In the genomic region with DNA sequence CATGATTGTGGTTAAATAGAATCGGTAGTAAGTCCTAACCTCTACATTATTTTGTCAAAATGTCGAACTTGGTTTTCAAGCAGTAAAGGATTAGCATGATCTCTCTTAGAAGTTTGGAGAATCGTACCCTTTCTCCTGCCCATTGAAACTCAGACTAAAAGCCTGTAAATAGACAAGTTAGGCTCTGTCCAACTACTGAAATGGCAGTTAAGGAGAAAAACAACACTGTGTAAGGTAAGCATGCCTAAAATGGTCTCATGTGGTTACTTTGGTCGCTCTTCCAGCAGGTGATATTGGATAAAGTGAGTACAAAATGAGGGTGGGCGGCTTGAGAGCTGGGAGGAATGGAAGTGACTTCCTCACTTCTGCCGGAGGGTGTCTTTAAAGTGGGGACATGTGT, we compare ENCODE assay signal across 15 cellular contexts.
"Had no signal": no experiment of that assay in that cellular context is flagged by ENCODE, and none has a peak within 500 bp of the region (broad histone marks: within the 10 kb centered on the region; RNA-seq: fewer than 3 reads in every experiment).

No MANE protein-coding gene starts in this region.

- H3K27me3 Mint-ChIP-seq: memory B cell; natural killer cell treated with Interleukin-12 subunit alpha and Interleukin-12 subunit beta and Interleukin-15 and Interleukin-18, amount 100 ng/mL, for 72 hours had no signal

- H3K4me3 Mint-ChIP-seq: dendritic cell treated with granulocyte-macrophage colony-stimulating factor and Interleukin-4, amounts not matched to agents 40 ng/mL and 50 ng/mL, for 4 days; immature natural killer cell; memory B cell; natural killer cell treated with Interleukin-12 subunit alpha and Interleukin-12 subunit beta and Interleukin-15 and Interleukin-18, amount 100 ng/mL, for 72 hours had no signal

- H3K27ac ChIP-seq: esophagus squamous epithelium, left lung, lower lobe of right lung, neutrophil, right atrium auricular region had no signal

- H3K27me3 ChIP-seq: esophagus squamous epithelium, right atrium auricular region had no signal

- H3K27ac Mint-ChIP-seq: dendritic cell treated with granulocyte-macrophage colony-stimulating factor and Interleukin-4, amounts not matched to agents 40 ng/mL and 50 ng/mL, for 4 days; immature natural killer cell; memory B cell; natural killer cell treated with Interleukin-12 subunit alpha and Interleukin-12 subunit beta and Interleukin-15 and Interleukin-18, amount 100 ng/mL, for 72 hours had no signal

- H3K4me1 Mint-ChIP-seq: immature natural killer cell, memory B cell had no signal

- DNase-seq: esophagus squamous epithelium; immature natural killer cell; left lung; lower lobe of right lung; midbrain; posterior cingulate gyrus; small intestine; stimulated activated CD4-positive, alpha-beta T cell treated with anti-CD3 and anti-CD28 coated beads, Interleukin-12 subunit alpha, Interleukin-12 subunit beta, amount 100 ng/mL, for 4 hours; stimulated activated naive CD4-positive, alpha-beta T cell treated with Interleukin-2 at 50 U/mL for 16 hours; trophoblast cell had no signal

- H3K9me3 ChIP-seq: esophagus squamous epithelium, left lung, lower lobe of right lung, neutrophil, right atrium auricular region had no signal

- ATAC-seq: left lung; lower lobe of right lung; natural killer cell treated with Interleukin-12 subunit alpha and Interleukin-12 subunit beta and Interleukin-15 and Interleukin-18, amount 100 ng/mL, for 72 hours had no signal

- H3K4me3 ChIP-seq: esophagus squamous epithelium, left lung, lower lobe of right lung, right atrium auricular region had no signal

- H3K4me1 ChIP-seq: esophagus squamous epithelium, lower lobe of right lung, right atrium auricular region had no signal

- H3K9me3 Mint-ChIP-seq: dendritic cell treated with granulocyte-macrophage colony-stimulating factor and Interleukin-4, amounts not matched to agents 40 ng/mL and 50 ng/mL, for 4 days; memory B cell; natural killer cell treated with Interleukin-12 subunit alpha and Interleukin-12 subunit beta and Interleukin-15 and Interleukin-18, amount 100 ng/mL, for 72 hours had no signal
